ENCODE assay signal across 8 cellular contexts in the genomic region with DNA sequence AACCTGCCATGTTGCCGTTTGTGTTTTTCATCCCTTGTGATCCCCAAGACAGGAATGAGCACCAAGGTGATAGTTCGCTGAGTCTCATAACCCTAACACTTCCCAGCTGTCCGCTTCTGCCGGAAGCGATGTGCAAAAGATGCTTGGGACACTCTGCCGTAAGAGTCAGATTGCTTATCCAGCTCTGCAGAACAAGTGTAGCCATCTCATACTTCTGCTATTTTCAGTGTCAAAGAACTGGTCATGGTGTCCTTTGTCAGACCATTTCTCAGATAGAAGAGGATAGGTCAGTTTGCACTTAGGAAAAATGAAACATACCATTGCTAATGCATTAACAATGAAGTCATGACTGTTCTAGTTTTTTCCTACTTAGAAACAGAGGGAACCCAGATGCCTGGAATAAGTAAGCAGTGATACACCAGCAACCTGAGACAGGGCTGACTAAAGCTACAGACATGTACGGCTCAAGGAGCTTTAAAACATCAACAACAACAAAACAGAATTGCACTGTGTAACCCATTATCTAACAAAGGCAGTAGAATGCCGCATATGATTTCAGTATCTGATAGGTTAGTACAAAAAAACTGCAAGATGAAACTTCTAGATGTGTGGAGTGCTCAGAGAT. TPM values are rescaled to one million over a fixed set of nuclear protein-coding genes. Genes with fewer than 3 reads are reported as not detected.
DNase-seq lines count a peak whose midpoint lies in the region; ATAC-seq and TF ChIP-seq lines count a peak whose summit lies in the region.

No MANE protein-coding gene starts in this region.

- TF ChIP-seq CTCF in H9 (conservative IDR thresholded peaks at IDR 0.05) (no peak), ascending aorta (IDR thresholded peaks at IDR 0.05) (no peak)

- peaks cover 3 to 7% of the 10 kb centered on the region in 2 experiments; a peak in 3 of 5 replicates for H3K9me3 Mint-ChIP-seq in H9
- H3K9me3 Mint-ChIP-seq in activated CD4-positive, alpha-beta memory T cell treated with anti-CD3 and anti-CD28 coated beads for 36 hours, result no peaks in the 10 kb centered on the region

- DNase-seq in H9 (no peak), ascending aorta (ENCODE audit: low spot score in 2 of 2) (no peak), left ventricle myocardium superior (no peak)
- no peak for DNase-seq in activated CD4-positive, alpha-beta memory T cell treated with anti-CD3 and anti-CD28 coated beads for 36 hours
- DNase-seq in stimulated activated CD4-positive, alpha-beta T cell treated with anti-CD3 and anti-CD28 coated beads, Interleukin-12 subunit alpha, Interleukin-12 subunit beta, amount 100 ng/mL, for 4 hours, result no peak

- H4K8ac ChIP-seq in H9 (replicated peaks; ENCODE audit: insufficient read length, low read depth, low read length), result no peak overlapping the region

- H3K36me3 ChIP-seq in ascending aorta (no peaks in the 10 kb centered on the region), skeletal muscle tissue (ENCODE audit: control insufficient read depth in 3 of 3, insufficient read depth in 3 of 3, low read length in 3 of 3) (peaks cover 0 to 3% (median 0%) of the 10 kb centered on the region in 3 donors)

- no peak overlapping the region for H3K56ac ChIP-seq in H9 (ENCODE audit: insufficient read length, low read depth, low read length)

- peak; percentile 13 for ATAC-seq in left ventricle myocardium superior
- no peak for ATAC-seq in GM18505 (IDR thresholded peaks at IDR 0.05; ENCODE audit: unreplicated experiment)
- no peak for ATAC-seq in GM21360 (IDR thresholded peaks at IDR 0.05; ENCODE audit: unreplicated experiment)

- H3K18ac ChIP-seq in H9 (ENCODE audit: insufficient read length, low read depth, low read length), result no peak overlapping the region

- peak overlapping the region in 2 of 3 experiments; percentile 22 to 68; a peak in 4 of 7 replicates for H3K27ac Mint-ChIP-seq in H9
- no peak overlapping the region for H3K27ac Mint-ChIP-seq in activated CD4-positive, alpha-beta memory T cell treated with anti-CD3 and anti-CD28 coated beads for 36 hours

- no peak overlapping the region for H3K23ac ChIP-seq in H9 (ENCODE audit: insufficient read length, low read depth, low read length)

- H3K27ac ChIP-seq in H9 (ENCODE audit: insufficient read length, low read depth, low read length), result no peak overlapping the region
- H3K27ac ChIP-seq in ascending aorta, result peak overlapping the region; percentile 52 to 80
- H3K27ac ChIP-seq in skeletal muscle tissue (ENCODE audit: low read depth, low read length), result peak overlapping the region; percentile 97

- no CpG with 5 or more reads among the region's 8 CpGs for WGBS in H9 (ENCODE audit: extremely low coverage, insufficient read length, low lambda C conversion rate)

- H3K4me1 ChIP-seq in H9 (ENCODE audit: insufficient read depth, low read length), result peaks cover 4% of the 10 kb centered on the region; the same call in 1 of the 2 replicates
- H3K4me1 ChIP-seq in ascending aorta, result peaks cover 10 to 40% of the 10 kb centered on the region in 2 donors
- H3K4me1 ChIP-seq in skeletal muscle tissue (ENCODE audit: control insufficient read depth in 3 of 3, insufficient read depth in 3 of 3, low read length in 3 of 3), result peaks cover 43 to 68% (median 49%) of the 10 kb centered on the region in 3 donors

- H3K9ac ChIP-seq in H9 (ENCODE audit: extremely low read depth, insufficient read length, low read length) (no peak overlapping the region), skeletal muscle tissue (ENCODE audit: low read depth in 1 of 3, low read length in 3 of 3) (peak overlapping the region; percentile 83 to 90 (median 84))

- H2BK120ac ChIP-seq in H9 (ENCODE audit: low read depth, low read length, poor library complexity, severe bottlenecking), result no peak overlapping the region

- H4K5ac ChIP-seq in H9 (ENCODE audit: insufficient read length, low read depth, low read length), result no peak overlapping the region

- no peak overlapping the region for H3K14ac ChIP-seq in H9 (ENCODE audit: insufficient read depth, low read length)

- no peak for TF ChIP-seq POLR2A in GM18505 (IDR thresholded peaks at IDR 0.05; ENCODE audit: borderline replicate concordance, extremely low read depth, insufficient read depth, insufficient read length)

- no peak overlapping the region for H2BK12ac ChIP-seq in H9 (ENCODE audit: insufficient read length, low read depth, low read length)

- H2BK5ac ChIP-seq in H9 (ENCODE audit: insufficient read length, low read length), result no peak overlapping the region

- peak overlapping the region in 1 of 2 donors; percentile 49 for H3K4me3 ChIP-seq in ascending aorta
- peak overlapping the region; percentile 52 to 84 (median 76) for H3K4me3 ChIP-seq in skeletal muscle tissue (ENCODE audit: low read length in 3 of 3)

- H3K9me3 ChIP-seq in H9 (ENCODE audit: control insufficient read depth, low read depth, low read length) (no peaks in the 10 kb centered on the region), ascending aorta (no peaks in the 10 kb centered on the region), skeletal muscle tissue (ENCODE audit: control insufficient read depth in 3 of 3, low read length in 3 of 3) (no peaks in the 10 kb centered on the region)

- no peaks in the 10 kb centered on the region for H4K20me1 ChIP-seq in H9 (ENCODE audit: control insufficient read depth, insufficient read depth, insufficient read length)

- POLR2A ChIA-PET in activated CD4-positive, alpha-beta memory T cell treated with anti-CD3 and anti-CD28 coated beads for 36 hours (lab: Charles Lee), result no interaction called here

- H3K36me3 Mint-ChIP-seq in H9 (ENCODE audit: insufficient read depth in 1 of 3, low read depth in 3 of 3), result peaks cover 2 to 5% (median 3%) of the 10 kb centered on the region in 3 experiments; a peak in 6 of 7 replicates
- no peaks in the 10 kb centered on the region for H3K36me3 Mint-ChIP-seq in activated CD4-positive, alpha-beta memory T cell treated with anti-CD3 and anti-CD28 coated beads for 36 hours

- H3K4me3 Mint-ChIP-seq in H9, result no peak overlapping the region
- H3K4me3 Mint-ChIP-seq in activated CD4-positive, alpha-beta memory T cell treated with anti-CD3 and anti-CD28 coated beads for 36 hours, result no peak overlapping the region

- CTCF ChIA-PET in activated CD4-positive, alpha-beta memory T cell treated with anti-CD3 and anti-CD28 coated beads for 36 hours (lab: Charles Lee), result interaction anchor here (1.2 kb wide), 1 partner anchor 30 kb away, joined by 3 read pairs; no protein-coding TSS in a partner anchor

- H3K27me3 Mint-ChIP-seq in H9 (ENCODE audit: low read depth), result no peaks in the 10 kb centered on the region
- H3K27me3 Mint-ChIP-seq in activated CD4-positive, alpha-beta memory T cell treated with anti-CD3 and anti-CD28 coated beads for 36 hours, result peaks cover 24% of the 10 kb centered on the region

- H2AFZ ChIP-seq in H9 (ENCODE audit: low read length), result no peak overlapping the region

- no peaks in the 10 kb centered on the region; the same call in 1 of the 2 replicates for H3K79me2 ChIP-seq in H9 (ENCODE audit: insufficient read depth, low read length)

- H2BK15ac ChIP-seq in H9 (ENCODE audit: low read depth, low read length), result no peak overlapping the region

- H3K4ac ChIP-seq in H9 (ENCODE audit: low read depth, low read length), result no peak overlapping the region

- H3K79me1 ChIP-seq in H9 (ENCODE audit: insufficient read depth, low read depth, low read length, poor library complexity, severe bottlenecking), result no peaks in the 10 kb centered on the region

- H3K4me1 Mint-ChIP-seq in H9, result peaks cover 34 to 38% of the 10 kb centered on the region in 2 experiments
- H3K4me1 Mint-ChIP-seq in activated CD4-positive, alpha-beta memory T cell treated with anti-CD3 and anti-CD28 coated beads for 36 hours (ENCODE audit: low read depth), result no peaks in the 10 kb centered on the region

- H4K91ac ChIP-seq in H9 (ENCODE audit: insufficient read length, low read depth, low read length), result no peak overlapping the region

- intact Hi-C loops in ascending aorta (cut with DNase I) (loop anchor here (2.0 kb wide), 1 partner anchor 14 kb away; no protein-coding TSS in a partner anchor), left ventricle myocardium superior (cut with micrococcal nuclease) (no loop called here)
- intact Hi-C loops in activated CD4-positive, alpha-beta memory T cell treated with anti-CD3 and anti-CD28 coated beads for 36 hours (cut with micrococcal nuclease), result no loop called here

- H2BK20ac ChIP-seq in H9 (ENCODE audit: low read depth, low read length, poor library complexity, severe bottlenecking), result no peak overlapping the region

- H3K4me2 ChIP-seq in H9 (ENCODE audit: insufficient read depth, insufficient read length, low read length), result no peak overlapping the region

- H3K23me2 ChIP-seq in H9 (ENCODE audit: insufficient read length, low read depth, low read length, poor library complexity, severe bottlenecking), result no peaks in the 10 kb centered on the region

- H3T11ph ChIP-seq in H9 (ENCODE audit: low read length), result no peak overlapping the region

- no peaks in the 10 kb centered on the region for H3K27me3 ChIP-seq in H9 (ENCODE audit: insufficient read depth, low read length)
- no peaks in the 10 kb centered on the region for H3K27me3 ChIP-seq in ascending aorta
- H3K27me3 ChIP-seq in skeletal muscle tissue (ENCODE audit: control insufficient read depth in 3 of 3, insufficient read depth in 3 of 3, low read length in 3 of 3), result no peaks in the 10 kb centered on the region

- no peak overlapping the region for H2AK5ac ChIP-seq in H9 (ENCODE audit: insufficient read length, low read length)

RNA-seq across cellular contexts. Expression of gene SCHIP1, which starts 15.0 kb away (rescaled TPM):
- total RNA-seq in H9 (2021), result 2.0 and 2.3 TPM in 2 replicates
- 11.7 TPM for total RNA-seq in ascending aorta
- 56.3 TPM for total RNA-seq in left ventricle myocardium superior
- total RNA-seq in skeletal muscle tissue, result 11.0 TPM
- total RNA-seq in activated CD4-positive, alpha-beta memory T cell treated with anti-CD3 and anti-CD28 coated beads for 36 hours, result under 1 TPM in 1 of 2 experiments, not detected in 1; 0.43 TPM
